Comparison of ENCODE assay signal across 8 cellular contexts in the genomic region with DNA sequence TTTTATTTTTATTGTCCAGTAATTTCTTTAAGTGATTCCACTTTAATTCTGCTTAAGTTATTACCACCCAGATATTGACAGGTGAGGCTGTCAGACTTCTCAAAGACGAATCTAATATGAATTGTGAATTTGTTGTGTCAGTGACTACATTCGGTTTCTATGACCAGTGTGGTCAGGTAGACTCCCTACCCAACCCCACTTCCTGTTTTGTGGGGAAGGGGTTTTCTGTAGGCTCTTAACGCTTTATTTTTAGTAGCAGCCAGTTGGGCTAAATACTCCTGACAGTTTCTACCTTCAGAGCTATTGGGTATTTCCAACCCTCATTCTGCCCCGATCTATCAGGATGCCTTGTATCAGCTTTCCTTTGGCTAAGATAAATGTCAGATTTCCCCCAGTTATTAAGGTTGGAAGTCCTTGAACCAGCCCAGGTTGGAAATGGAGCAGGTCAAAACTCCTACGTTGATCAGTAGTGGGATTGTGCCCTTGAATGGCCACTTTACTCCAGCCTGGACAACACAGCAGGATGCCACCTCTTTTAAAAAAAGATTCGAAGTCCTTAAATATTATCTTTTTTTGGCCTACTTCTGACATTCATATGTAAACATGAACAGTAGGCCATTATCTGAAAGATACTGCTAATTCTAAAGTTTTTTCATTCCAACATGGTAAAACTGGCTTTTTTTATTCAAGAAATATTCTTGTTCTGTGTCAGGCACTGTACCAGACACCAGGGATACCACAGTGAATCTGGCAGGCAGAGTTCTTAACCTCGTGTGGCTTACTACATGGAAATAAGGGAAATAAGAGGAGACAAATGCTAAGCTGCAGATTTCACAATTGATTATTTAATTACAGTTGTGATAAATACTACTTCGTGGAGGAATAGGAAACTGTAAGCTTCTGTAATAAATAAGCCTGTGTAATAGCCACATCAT.
DNase-seq lines count a peak whose midpoint lies in the region; ATAC-seq and TF ChIP-seq lines count a peak whose summit lies in the region.

No MANE protein-coding gene starts in this region.

- H3K9ac ChIP-seq in MM.1S (ENCODE audit: low read length) = peak overlapping the region; percentile 15; the same call in 1 of the 2 replicates

- peak; percentile 93 for DNase-seq in MM.1S
- peak; percentile 12 to 37 for DNase-seq in stimulated activated CD4-positive, alpha-beta T cell treated with anti-CD3 and anti-CD28 coated beads, Interleukin-2, amount 100 ng/mL, for 24 hours
- no peak for DNase-seq in ACHN
- no peak for DNase-seq in left cardiac atrium
- no peak for DNase-seq in SHP77 treated with DMSO at 0.1 percent for 48 hours (lab: John Stamatoyannopoulos, UW)
- DNase-seq in left colon = no peak

- peak; percentile 86 for ATAC-seq in GM18907 (IDR thresholded peaks at IDR 0.05; ENCODE audit: unreplicated experiment)
- ATAC-seq in HG02588 (IDR thresholded peaks at IDR 0.05; ENCODE audit: unreplicated experiment) = peak; percentile 90
- ATAC-seq in left cardiac atrium = no peak
- no peak for ATAC-seq in left colon

- H3K27ac ChIP-seq in MM.1S (ENCODE audit: low read length) = peak overlapping the region; percentile 81

- intact Hi-C loops in left cardiac atrium (cut with DNase I) (no loop called here), left colon (cut with DNase I, micrococcal nuclease) (no loop called here)

- in situ Hi-C loops in ACHN (cut with HindIII; ENCODE audit: low pct_ligation_motif_present, low pct_unique_long_range_greater_than_20kb, low sequenced_read_pairs) = no loop called here

- H4K20me1 ChIP-seq in MM.1S (ENCODE audit: insufficient read depth, low read length) = no peaks in the 10 kb centered on the region

- H3F3A ChIP-seq in MM.1S (ENCODE audit: insufficient read depth, low read length) = peaks cover 36% of the 10 kb centered on the region

- H3K79me2 ChIP-seq in MM.1S (ENCODE audit: low read length) = no peaks in the 10 kb centered on the region

- H3K4me2 ChIP-seq in MM.1S (ENCODE audit: low read depth, low read length) = peak overlapping the region; percentile 70

- H2AFZ ChIP-seq in MM.1S (ENCODE audit: low read length) = peak overlapping the region; percentile 0; the same call in 1 of the 2 replicates

- H3K36me3 ChIP-seq in MM.1S (replicated peaks; ENCODE audit: insufficient read depth, low read length) = peaks cover 6% of the 10 kb centered on the region; the same call in 1 of the 2 replicates

- peaks cover 56% of the 10 kb centered on the region for H3K4me1 ChIP-seq in MM.1S (ENCODE audit: low read length)

- H3K4me3 ChIP-seq in MM.1S (ENCODE audit: low read length) = peak overlapping the region; percentile 30

- H3K9me3 ChIP-seq in MM.1S (replicated peaks; ENCODE audit: insufficient read depth, low read length) = no peaks in the 10 kb centered on the region

- no peak for TF ChIP-seq CTCF in MM.1S (IDR thresholded peaks at IDR 0.05; ENCODE audit: low read length)

- H3K9me2 ChIP-seq in MM.1S (replicated peaks; ENCODE audit: insufficient read depth, low read length) = no peaks in the 10 kb centered on the region

- no peaks in the 10 kb centered on the region for H3K27me3 ChIP-seq in MM.1S (replicated peaks; ENCODE audit: insufficient read depth, low read length)

Comparison
In these comparisons a context has a peak if more than half of its experiments do, and no peak if none do; other contexts are left out.
1. ATAC-seq: peak in GM18907 (single experiment) and HG02588 (single experiment); none in left cardiac atrium (0 of 2) and left colon (single experiment).
2. DNase-seq: peak in MM.1S (single experiment) and stimulated activated CD4-positive, alpha-beta T cell treated with anti-CD3 and anti-CD28 coated beads, Interleukin-2, amount 100 ng/mL, for 24 hours (2 of 2); none in ACHN (single experiment), left cardiac atrium (single experiment), SHP77 treated with DMSO at 0.1 percent for 48 hours (single experiment) and left colon (0 of 2).